Comparison of ENCODE assay signal across 8 cellular contexts in the genomic region with DNA sequence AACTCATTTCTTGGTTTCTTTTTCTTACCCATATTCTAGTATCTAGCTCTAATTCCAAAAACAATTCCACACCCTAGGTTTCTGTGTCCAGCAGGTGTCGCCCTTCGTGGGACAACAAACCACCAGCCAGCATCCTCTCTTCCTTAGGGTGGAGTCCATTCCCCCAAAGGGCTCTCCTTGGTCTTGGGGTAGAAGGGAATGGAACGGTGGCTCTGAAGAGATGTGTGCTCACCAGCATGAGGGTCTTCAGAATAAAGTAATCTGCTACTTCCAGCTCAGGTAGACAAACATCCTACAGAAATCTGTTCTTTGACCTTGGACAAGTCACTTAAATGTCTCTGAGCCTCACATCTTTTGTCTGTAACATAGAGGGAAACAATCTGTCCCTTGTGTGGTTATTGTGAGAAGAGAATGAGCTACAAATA. TPM values are rescaled to one million over a fixed set of nuclear protein-coding genes. Genes with fewer than 3 reads are reported as not detected.
DNase-seq lines count a peak whose midpoint lies in the region; ATAC-seq and TF ChIP-seq lines count a peak whose summit lies in the region.

No MANE protein-coding gene starts in this region.

- H3K9me3 ChIP-seq in tibial artery: no peaks in the 10 kb centered on the region

- DNase-seq in Caki2 (ENCODE audit: low read depth) (peak; percentile 55), HuH-7.5 (ENCODE audit: low spot score) (peak; percentile 25), RWPE1 (ENCODE audit: low spot score) (peak; percentile 73), foreskin keratinocyte (peak in 1 of 2 donors; percentile 30), omental fat pad (ENCODE audit: low spot score) (peak; percentile 98), tibial artery (peak; percentile 84 to 87)
- DNase-seq in activated T-helper 2 cell treated with anti-CD3 and anti-CD28 coated beads, Interferon-gamma antibody, Interleukin-2, Interleukin-4, amounts not matched to agents 10 μg/mL and 5 μg/mL and 100 μg/mL, durations not matched to agents 14 hours and 24 hours and 36 hours (ENCODE audit: low spot score): peak; percentile 63

- peaks cover 10% of the 10 kb centered on the region for H3K4me1 Mint-ChIP-seq in activated T-helper 2 cell treated with anti-CD3 and anti-CD28 coated beads, Interferon-gamma antibody, Interleukin-2, Interleukin-4, amounts not matched to agents 10 μg/mL and 5 μg/mL and 100 μg/mL, durations not matched to agents 14 hours and 24 hours and 36 hours (ENCODE audit: low read depth)

- no peaks in the 10 kb centered on the region for H3K36me3 Mint-ChIP-seq in activated T-helper 2 cell treated with anti-CD3 and anti-CD28 coated beads, Interferon-gamma antibody, Interleukin-2, Interleukin-4, amounts not matched to agents 10 μg/mL and 5 μg/mL and 100 μg/mL, durations not matched to agents 14 hours and 24 hours and 36 hours (ENCODE audit: low read depth)

- H3K4me3 Mint-ChIP-seq in activated T-helper 2 cell treated with anti-CD3 and anti-CD28 coated beads, Interferon-gamma antibody, Interleukin-2, Interleukin-4, amounts not matched to agents 10 μg/mL and 5 μg/mL and 100 μg/mL, durations not matched to agents 14 hours and 24 hours and 36 hours (ENCODE audit: low read depth): no peak overlapping the region

- H3K36me3 ChIP-seq in tibial artery: no peaks in the 10 kb centered on the region

- H3K4me1 ChIP-seq in foreskin keratinocyte (no peaks in the 10 kb centered on the region), tibial artery (no peaks in the 10 kb centered on the region)

- POLR2A ChIA-PET in RWPE1 (lab: Yijun Ruan, JAX; ENCODE audit: low non-redundant PET): interaction anchor here (1.4 kb wide), 1 partner anchor 38 kb away, joined by 3 read pairs; no protein-coding TSS in a partner anchor

- ATAC-seq in foreskin keratinocyte (peak; percentile 37), omental fat pad (ENCODE audit: low FRiP score) (peak; percentile 79), GM18498 (IDR thresholded peaks at IDR 0.05; ENCODE audit: unreplicated experiment) (no peak)

- H3K4me3 ChIP-seq in tibial artery: no peak overlapping the region

- peaks cover 15% of the 10 kb centered on the region for H3K27me3 Mint-ChIP-seq in activated T-helper 2 cell treated with anti-CD3 and anti-CD28 coated beads, Interferon-gamma antibody, Interleukin-2, Interleukin-4, amounts not matched to agents 10 μg/mL and 5 μg/mL and 100 μg/mL, durations not matched to agents 14 hours and 24 hours and 36 hours (ENCODE audit: low read depth)

- intact Hi-C loops in activated T-helper 2 cell treated with anti-CD3 and anti-CD28 coated beads, Interferon-gamma antibody, Interleukin-2, Interleukin-4, amounts not matched to agents 10 μg/mL and 5 μg/mL and 100 μg/mL, durations not matched to agents 14 hours and 24 hours and 36 hours (cut with micrococcal nuclease): loop anchor here (1.0 to 2.0 kb wide), 4 partner anchors 8 to 51 kb away; a partner anchor contains a TSS
- intact Hi-C loops in tibial artery (cut with DNase I; ENCODE audit: low total_unique reads): loop anchor here (2.0 to 5.0 kb wide), 2 partner anchors 34 to 53 kb away; a partner anchor contains a TSS

- no peak overlapping the region for H3K27ac Mint-ChIP-seq in activated T-helper 2 cell treated with anti-CD3 and anti-CD28 coated beads, Interferon-gamma antibody, Interleukin-2, Interleukin-4, amounts not matched to agents 10 μg/mL and 5 μg/mL and 100 μg/mL, durations not matched to agents 14 hours and 24 hours and 36 hours

- no peaks in the 10 kb centered on the region for H3K9me3 Mint-ChIP-seq in activated T-helper 2 cell treated with anti-CD3 and anti-CD28 coated beads, Interferon-gamma antibody, Interleukin-2, Interleukin-4, amounts not matched to agents 10 μg/mL and 5 μg/mL and 100 μg/mL, durations not matched to agents 14 hours and 24 hours and 36 hours

- no peak overlapping the region for H3K27ac ChIP-seq in RWPE1
- H3K27ac ChIP-seq in foreskin keratinocyte: no peak overlapping the region
- no peak overlapping the region for H3K27ac ChIP-seq in tibial artery

- CTCF ChIA-PET in RWPE1 (lab: Yijun Ruan, JAX): interaction anchor here (0.6 to 2.2 kb wide), 23 partner anchors 8 to 539 kb away, joined by 3 to 21 read pairs (median 4); a partner anchor contains a TSS

- TF ChIP-seq CTCF in RWPE1 (conservative IDR thresholded peaks at IDR 0.05; ENCODE audit: low read depth) (peak; percentile 75), foreskin keratinocyte (conservative IDR thresholded peaks at IDR 0.05) (peak; percentile 82), omental fat pad (IDR thresholded peaks at IDR 0.05) (peak in 1 of 3 donors; percentile 26), tibial artery (IDR thresholded peaks at IDR 0.05) (peak; percentile 67 to 73)

- in situ Hi-C loops in Caki2 (cut with HindIII; ENCODE audit: low pct_unique_long_range_greater_than_20kb, low sequenced_read_pairs): no loop called here

- peaks cover 60% of the 10 kb centered on the region for H3K27me3 ChIP-seq in foreskin keratinocyte
- H3K27me3 ChIP-seq in tibial artery: peaks cover 0 to 3% of the 10 kb centered on the region in 2 donors

RNA-seq across cellular contexts. Expression of a gene that starts 7.2 kb away (rescaled TPM):
- total RNA-seq in Caki2 (2014; rRNA removed; shearing (Covaris generic); ENCODE audit: low replicate concordance): 0.35 and 13.2 TPM in 2 replicates
- 1.3 and 1.4 TPM in 2 replicates for total RNA-seq in activated T-helper 2 cell treated with anti-CD3 and anti-CD28 coated beads, Interferon-gamma antibody, Interleukin-2, Interleukin-4, amounts not matched to agents 10 μg/mL and 5 μg/mL and 100 μg/mL, durations not matched to agents 14 hours and 24 hours and 36 hours
- 0.92 TPM in 1 of 2 replicates, not detected in the other for total RNA-seq in foreskin keratinocyte
- polyA plus RNA-seq in foreskin keratinocyte: 0.90 TPM in 1 of 2 replicates, not detected in the other
- 10 to 100 TPM; 18.4 to 79.6 (median 35.0) TPM for total RNA-seq in omental fat pad

RNA-seq across cellular contexts. Expression of a gene that starts 19.2 kb away (rescaled TPM):
- total RNA-seq in Caki2 (2014; rRNA removed; shearing (Covaris generic); ENCODE audit: low replicate concordance): 7.4 and 16.7 TPM in 2 replicates
- 15.9 and 19.0 TPM in 2 replicates for total RNA-seq in activated T-helper 2 cell treated with anti-CD3 and anti-CD28 coated beads, Interferon-gamma antibody, Interleukin-2, Interleukin-4, amounts not matched to agents 10 μg/mL and 5 μg/mL and 100 μg/mL, durations not matched to agents 14 hours and 24 hours and 36 hours
- 1.3 and 4.4 TPM in 2 replicates for total RNA-seq in foreskin keratinocyte
- 1.8 and 7.7 TPM in 2 replicates for polyA plus RNA-seq in foreskin keratinocyte
- 10 to 100 TPM; 27.6 to 81.7 (median 55.7) TPM for total RNA-seq in omental fat pad

RNA-seq across cellular contexts. Expression of a gene that starts 34.7 kb away (rescaled TPM):
- total RNA-seq in Caki2 (2014; rRNA removed; shearing (Covaris generic); ENCODE audit: low replicate concordance): 43.7 and 62.6 TPM in 2 replicates
- 295 and 306 TPM in 2 replicates for total RNA-seq in activated T-helper 2 cell treated with anti-CD3 and anti-CD28 coated beads, Interferon-gamma antibody, Interleukin-2, Interleukin-4, amounts not matched to agents 10 μg/mL and 5 μg/mL and 100 μg/mL, durations not matched to agents 14 hours and 24 hours and 36 hours
- total RNA-seq in foreskin keratinocyte: 134 and 136 TPM in 2 replicates
- polyA plus RNA-seq in foreskin keratinocyte: 77.9 and 79.2 TPM in 2 replicates
- total RNA-seq in omental fat pad: 100 to 1,000 TPM; 133 to 257 (median 154) TPM
